Comparison of ENCODE assay signal across 8 cellular contexts in genomic region chr6:138107752-138108592, GRCh38. TPM values are rescaled to one million over a fixed set of nuclear protein-coding genes. Genes with fewer than 3 reads are reported as not detected.
DNase-seq lines count a peak whose midpoint lies in the region; ATAC-seq, FAIRE-seq and TF ChIP-seq lines count a peak whose summit lies in the region.

No MANE protein-coding gene starts in this region.

- in situ Hi-C loops in astrocyte of the cerebellum (cut with HindIII; ENCODE audit: low sequenced_read_pairs): no loop called here

- ATAC-seq in GM21619 (IDR thresholded peaks at IDR 0.05; ENCODE audit: unreplicated experiment) (peak; percentile 13), GM21381 (IDR thresholded peaks at IDR 0.05; ENCODE audit: unreplicated experiment) (no peak)

- no peak for TF ChIP-seq CTCF in astrocyte of the cerebellum (IDR thresholded peaks at IDR 0.05; ENCODE audit: low read depth, low read length, missing control alignments)

- H3K9me3 Mint-ChIP-seq in immature natural killer cell: no peaks in the 10 kb centered on the region

- FAIRE-seq in H54 (lab: Jason Lieb, UNC): no peak

- H3K36me3 Mint-ChIP-seq in immature natural killer cell: no peaks in the 10 kb centered on the region

- H3K27me3 Mint-ChIP-seq in immature natural killer cell (ENCODE audit: low read depth in 3 of 3): peaks cover 13 to 25% (median 19%) of the 10 kb centered on the region in 3 donors

- DNase-seq in COR-L47 (lab: John Stamatoyannopoulos, UW) (peak; percentile 21), NCI-H2171 treated with DMSO at 0.1 percent for 48 hours (lab: John Stamatoyannopoulos, UW) (peak; percentile 80), astrocyte of the cerebellum (ENCODE audit: low read depth) (no peak), immature natural killer cell (peak in 1 of 3 donors; percentile 6), H54 (ENCODE audit: insufficient read length, low spot score) (no peak)
- DNase-seq in stimulated activated CD4-positive, alpha-beta T cell treated with anti-CD3 and anti-CD28 coated beads, Interleukin-1b, Interleukin-23, amount 100 ng/mL, for 48 hours: peak; percentile 7

- H3K4me3 ChIP-seq in astrocyte of the cerebellum (ENCODE audit: low read depth, low read length): peak overlapping the region; percentile 72

- H3K4me3 Mint-ChIP-seq in immature natural killer cell: peak overlapping the region; percentile 71 to 87 (median 85)

- peaks cover 16 to 19% of the 10 kb centered on the region in 2 donors for H3K4me1 Mint-ChIP-seq in immature natural killer cell

- H3K27ac Mint-ChIP-seq in immature natural killer cell: peak overlapping the region in 4 of 6 donors; percentile 27 to 64 (median 52)

- no peak for TF ChIP-seq POLR2A in H54 (IDR thresholded peaks at IDR 0.05; ENCODE audit: low read depth, low read length)

RNA-seq across cellular contexts. Expression of gene PERP, which starts 0.8 kb away (rescaled TPM):
- under 1 TPM in 2 of 3 donors, not detected in 1; 0.46 to 0.92 TPM for polyA plus RNA-seq in immature natural killer cell

RNA-seq across cellular contexts. Expression of gene ARFGEF3, which starts 53.8 kb away (rescaled TPM):
- under 1 TPM in 1 of 3 donors, not detected in 2; 0.03 TPM for polyA plus RNA-seq in immature natural killer cell

Comparison
In these comparisons a context has a peak if more than half of its experiments do, and no peak if none do; other contexts are left out.
1. DNase-seq: peak in COR-L47 (single experiment), NCI-H2171 treated with DMSO at 0.1 percent for 48 hours (single experiment) and stimulated activated CD4-positive, alpha-beta T cell treated with anti-CD3 and anti-CD28 coated beads, Interleukin-1b, Interleukin-23, amount 100 ng/mL, for 48 hours (single experiment); none in astrocyte of the cerebellum (single experiment) and H54 (single experiment).